Comparison of ENCODE assay signal across 6 cellular contexts in the genomic region with DNA sequence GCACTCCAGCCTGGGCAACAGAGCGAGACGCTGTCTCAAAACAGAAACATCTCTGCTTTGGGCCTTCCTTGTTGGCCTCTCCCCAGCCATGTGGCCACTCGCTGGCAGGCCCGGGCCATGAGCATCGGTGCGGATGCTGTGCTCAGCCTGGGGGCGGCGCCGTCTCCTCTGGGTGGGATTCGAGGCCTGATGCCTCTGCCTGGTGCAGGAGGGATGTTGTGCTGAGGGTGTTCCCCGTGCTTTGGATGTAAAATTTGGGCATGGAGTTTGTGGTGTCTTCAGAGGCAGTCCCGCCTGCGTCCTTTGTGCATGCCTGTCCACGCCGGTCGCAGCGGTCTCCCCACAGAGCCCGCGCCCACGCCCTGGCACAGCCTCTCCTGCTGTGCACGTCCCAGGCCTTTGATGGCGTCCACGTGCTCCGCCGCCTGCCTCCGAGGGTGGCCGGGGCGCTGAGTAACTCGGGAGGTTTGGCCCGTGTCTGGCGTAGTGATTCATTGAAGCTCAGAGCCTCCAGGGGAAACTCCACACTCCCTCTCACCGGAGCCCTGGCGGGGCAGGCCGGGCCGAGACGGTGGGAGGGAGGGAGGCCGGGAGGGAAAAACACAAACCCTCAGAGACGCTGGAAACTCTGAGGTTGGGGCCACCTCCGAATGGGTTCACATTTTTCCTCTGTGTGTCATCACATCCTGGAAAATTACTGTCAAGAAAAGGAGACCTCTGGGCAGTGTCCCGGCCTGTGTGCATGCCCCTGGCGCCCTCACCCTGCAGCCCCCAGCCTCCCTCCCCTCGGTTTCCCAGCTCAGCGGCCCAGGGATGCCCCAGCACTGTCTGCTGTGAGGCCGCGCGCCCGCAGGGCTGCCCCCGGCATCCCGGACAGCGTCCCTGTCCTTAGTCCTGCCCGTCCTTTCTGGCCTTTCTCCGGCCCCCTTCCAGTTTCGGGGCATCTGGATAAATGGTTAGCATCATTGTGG. TPM values are rescaled to one million over a fixed set of nuclear protein-coding genes. Genes with fewer than 3 reads are reported as not detected.
DNase-seq lines count a peak whose midpoint lies in the region; ATAC-seq and TF ChIP-seq lines count a peak whose summit lies in the region.

No MANE protein-coding gene starts in this region.

- peaks cover 23% of the 10 kb centered on the region for H3K4me1 Mint-ChIP-seq in mesothelial cell of epicardium

- no peak for ATAC-seq in HG03432 (IDR thresholded peaks at IDR 0.05; ENCODE audit: unreplicated experiment)

- no peaks in the 10 kb centered on the region for H3K27me3 Mint-ChIP-seq in mesothelial cell of epicardium (ENCODE audit: low read depth)

- no peaks in the 10 kb centered on the region for H3K9me3 Mint-ChIP-seq in mesothelial cell of epicardium

- DNase-seq in Daoy (ENCODE audit: low read depth): peak; percentile 99
- peak; percentile 51 to 62 for DNase-seq in activated T-cell treated with anti-CD3 and anti-CD28 coated beads, Interleukin-2, amount 50 U/mL, for 48 hours
- peak; percentile 56 to 77 for DNase-seq in mesothelial cell of epicardium (ENCODE audit: low spot score in 2 of 2, unreplicated experiment in 2 of 2)
- no peak for DNase-seq in NCI-H446 treated with DMSO at 0.1 percent for 48 hours (lab: John Stamatoyannopoulos, UW)
- DNase-seq in HuH-7 (ENCODE audit: low spot score): no peak

- H3K4me3 Mint-ChIP-seq in mesothelial cell of epicardium: no peak overlapping the region

- no peaks in the 10 kb centered on the region for H3K36me3 Mint-ChIP-seq in mesothelial cell of epicardium

- no peak for TF ChIP-seq CTCF in mesothelial cell of epicardium (IDR thresholded peaks at IDR 0.05; ENCODE audit: unreplicated experiment)

- H3K27ac Mint-ChIP-seq in mesothelial cell of epicardium: no peak overlapping the region

RNA-seq across cellular contexts. Expression of a gene that starts 19.0 kb away (rescaled TPM):
- total RNA-seq in Daoy (2014; rRNA removed; shearing (Covaris generic)): 88.1 and 116 TPM in 2 replicates
- 40.0 to 45.5 TPM (median 40.6 TPM) in 3 replicates for total RNA-seq in mesothelial cell of epicardium

RNA-seq across cellular contexts. Expression of a gene that starts 19.4 kb away (rescaled TPM):
- total RNA-seq in Daoy (2014; rRNA removed; shearing (Covaris generic)): 23.2 and 26.5 TPM in 2 replicates
- 16.9 to 18.5 TPM (median 17.9 TPM) in 3 replicates for total RNA-seq in mesothelial cell of epicardium

RNA-seq across cellular contexts. Expression of a gene that starts 26.3 kb away (rescaled TPM):
- total RNA-seq in Daoy (2014; rRNA removed; shearing (Covaris generic)): 41.3 and 43.5 TPM in 2 replicates
- 50.5 to 53.0 TPM (median 51.4 TPM) in 3 replicates for total RNA-seq in mesothelial cell of epicardium

RNA-seq across cellular contexts. Expression of a gene that starts 27.8 kb away (rescaled TPM):
- 9.3 and 16.9 TPM in 2 replicates for total RNA-seq in Daoy (2014; rRNA removed; shearing (Covaris generic))
- 32.6 to 34.6 TPM (median 33.6 TPM) in 3 replicates for total RNA-seq in mesothelial cell of epicardium

RNA-seq across cellular contexts. Expression of a gene that starts 33.8 kb away (rescaled TPM):
- total RNA-seq in Daoy (2014; rRNA removed; shearing (Covaris generic)): 57.0 and 92.7 TPM in 2 replicates
- total RNA-seq in mesothelial cell of epicardium: 73.5 to 80.2 TPM (median 77.6 TPM) in 3 replicates

Comparison
In these comparisons a context has a peak if more than half of its experiments do, and no peak if none do; other contexts are left out.
1. DNase-seq: peak in Daoy (single experiment), activated T-cell treated with anti-CD3 and anti-CD28 coated beads, Interleukin-2, amount 50 U/mL, for 48 hours (2 of 2) and mesothelial cell of epicardium (2 of 2); none in NCI-H446 treated with DMSO at 0.1 percent for 48 hours (single experiment) and HuH-7 (single experiment).